ENCODE assay signal across 8 cellular contexts in the genomic region with DNA sequence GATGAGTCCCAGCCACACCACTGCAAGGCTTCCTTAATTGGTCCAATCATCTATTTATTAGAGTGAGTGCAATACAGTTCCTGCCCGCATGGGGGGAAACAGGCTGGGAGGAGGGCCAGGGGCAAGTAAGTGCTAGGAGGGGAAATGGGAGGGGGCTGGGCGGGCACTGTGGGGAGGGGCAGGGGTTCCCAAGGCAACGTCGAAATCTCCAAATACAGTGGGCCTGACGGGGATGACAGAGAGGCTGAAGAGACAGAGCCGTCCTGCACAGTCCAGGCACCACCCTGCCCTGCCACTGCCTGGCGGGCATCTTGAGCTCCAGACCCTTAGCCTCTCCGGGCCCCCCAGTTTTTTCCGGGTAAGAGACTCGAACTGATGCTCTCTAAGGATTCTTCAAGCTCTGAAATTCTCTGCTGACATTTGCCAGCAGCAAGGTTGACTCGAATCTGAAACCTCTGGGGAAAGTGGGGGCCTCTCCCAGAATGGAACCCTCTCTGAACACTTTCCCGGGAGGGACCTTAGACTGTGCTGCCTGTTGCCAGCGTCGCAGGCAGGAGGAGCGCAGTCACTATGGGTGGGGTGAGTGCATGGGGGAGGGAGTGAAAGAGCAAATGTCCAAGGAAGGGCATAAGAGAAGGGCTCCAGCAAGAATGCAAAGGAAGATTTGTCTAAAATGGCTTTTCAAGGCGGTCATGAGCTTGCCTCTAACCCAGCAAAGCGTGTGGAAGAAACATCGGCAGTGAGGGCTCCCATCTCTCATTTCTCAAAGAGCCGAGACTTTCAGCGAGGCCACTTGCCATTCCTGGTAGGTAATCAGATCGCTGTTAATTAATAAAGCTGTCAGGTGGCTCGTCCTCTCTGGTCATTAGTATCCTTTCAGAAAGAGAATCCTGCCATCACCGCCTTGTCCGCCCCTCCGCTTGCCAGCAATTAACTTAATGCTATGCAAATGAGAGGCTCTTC.
DNase-seq lines count a peak whose midpoint lies in the region; ATAC-seq and TF ChIP-seq lines count a peak whose summit lies in the region.

No MANE protein-coding gene starts in this region.

- no peaks in the 10 kb centered on the region for H3K9me2 ChIP-seq in PC-3 (replicated peaks; ENCODE audit: low read length)

- no peak overlapping the region for H3K4ac ChIP-seq in neuronal stem cell (ENCODE audit: low read length)

- no peaks in the 10 kb centered on the region for H4K20me1 ChIP-seq in PC-3 (ENCODE audit: low read length)

- DNase-seq in AG04450 (ENCODE audit: low read depth, low spot score) (no peak), PC-3 (peak; percentile 41), foreskin fibroblast (peak; percentile 29 to 65), neuronal stem cell (ENCODE audit: low spot score) (peak; percentile 41), thoracic aorta (ENCODE audit: low spot score) (no peak)
- peak; percentile 56 for DNase-seq in activated T-helper 2 cell treated with anti-CD3 and anti-CD28 coated beads, Interferon-gamma antibody, Interleukin-2, Interleukin-4, amounts not matched to agents 10 μg/mL and 5 μg/mL and 100 μg/mL, durations not matched to agents 14 hours and 24 hours and 36 hours (ENCODE audit: low spot score)

- peaks cover 2% of the 10 kb centered on the region for H3K27me3 ChIP-seq in AG04450 (ENCODE audit: control insufficient read depth, insufficient read depth, low read length)
- no peaks in the 10 kb centered on the region for H3K27me3 ChIP-seq in PC-3 (ENCODE audit: low read length)
- peaks cover 0 to 3% (median 0%) of the 10 kb centered on the region in 3 experiments for H3K27me3 ChIP-seq in neuronal stem cell (ENCODE audit: control insufficient read depth in 3 of 3, insufficient read depth in 3 of 3, low read depth in 1 of 3, low read length in 3 of 3)
- H3K27me3 ChIP-seq in thoracic aorta (replicated peaks; ENCODE audit: insufficient read depth) = no peaks in the 10 kb centered on the region

- no CpG with 5 or more reads among the region's 25 CpGs for WGBS in neuronal stem cell (ENCODE audit: extremely low coverage in 2 of 2, insufficient read length in 2 of 2, insufficient replicate concordance in 1 of 2), 2 donors

- H3K27me3 Mint-ChIP-seq in activated T-helper 2 cell treated with anti-CD3 and anti-CD28 coated beads, Interferon-gamma antibody, Interleukin-2, Interleukin-4, amounts not matched to agents 10 μg/mL and 5 μg/mL and 100 μg/mL, durations not matched to agents 14 hours and 24 hours and 36 hours (ENCODE audit: low read depth) = peaks cover 15% of the 10 kb centered on the region

- H3K79me1 ChIP-seq in neuronal stem cell (ENCODE audit: low read depth, low read length) = no peaks in the 10 kb centered on the region

- H3K4me3 Mint-ChIP-seq in activated T-helper 2 cell treated with anti-CD3 and anti-CD28 coated beads, Interferon-gamma antibody, Interleukin-2, Interleukin-4, amounts not matched to agents 10 μg/mL and 5 μg/mL and 100 μg/mL, durations not matched to agents 14 hours and 24 hours and 36 hours (ENCODE audit: low read depth) = peak overlapping the region; percentile 94

- peaks cover 17% of the 10 kb centered on the region for H3K36me3 Mint-ChIP-seq in activated T-helper 2 cell treated with anti-CD3 and anti-CD28 coated beads, Interferon-gamma antibody, Interleukin-2, Interleukin-4, amounts not matched to agents 10 μg/mL and 5 μg/mL and 100 μg/mL, durations not matched to agents 14 hours and 24 hours and 36 hours (ENCODE audit: low read depth)

- ATAC-seq in GM18508 (IDR thresholded peaks at IDR 0.05; ENCODE audit: insufficient read depth, unreplicated experiment) = peak; percentile 11
- ATAC-seq in HG03521 (IDR thresholded peaks at IDR 0.05; ENCODE audit: unreplicated experiment) = peak; percentile 41
- peak; percentile 76 for ATAC-seq in PC-3
- ATAC-seq in thoracic aorta (ENCODE audit: insufficient number of reproducible peaks, low FRiP score, low read depth) = peak; percentile 69

- H2AFZ ChIP-seq in PC-3 (ENCODE audit: low read length) (peak overlapping the region; percentile 99), neuronal stem cell (ENCODE audit: low read length) (peak overlapping the region; percentile 85)

- CTCF ChIA-PET in AG04450 (lab: Charles Lee) = interaction anchor here (0.6 to 1.5 kb wide), 13 partner anchors 9 to 194 kb away, joined by 3 to 8 read pairs (median 4); no protein-coding TSS in a partner anchor
- CTCF ChIA-PET in PC-3 (lab: Charles Lee) = interaction anchor here (0.5 to 1.0 kb wide), 2 partner anchors 414 to 461 kb away, joined by 3 to 5 read pairs; partner anchors contain the start of gene SETX

- peaks cover 24% of the 10 kb centered on the region for H3K4me1 Mint-ChIP-seq in activated T-helper 2 cell treated with anti-CD3 and anti-CD28 coated beads, Interferon-gamma antibody, Interleukin-2, Interleukin-4, amounts not matched to agents 10 μg/mL and 5 μg/mL and 100 μg/mL, durations not matched to agents 14 hours and 24 hours and 36 hours (ENCODE audit: low read depth)

- H3K4me1 ChIP-seq in PC-3 (ENCODE audit: insufficient read depth, low read length) = no peaks in the 10 kb centered on the region
- peaks cover 9 to 10% of the 10 kb centered on the region in 2 donors for H3K4me1 ChIP-seq in neuronal stem cell (ENCODE audit: control insufficient read depth in 2 of 2, insufficient read depth in 1 of 2, low read depth in 1 of 2, low read length in 2 of 2)
- H3K4me1 ChIP-seq in thoracic aorta (ENCODE audit: control insufficient read depth in 1 of 2, low read depth in 2 of 2) = peaks cover 3 to 11% of the 10 kb centered on the region in 2 donors

- peaks cover 8% of the 10 kb centered on the region for H3K9me3 Mint-ChIP-seq in activated T-helper 2 cell treated with anti-CD3 and anti-CD28 coated beads, Interferon-gamma antibody, Interleukin-2, Interleukin-4, amounts not matched to agents 10 μg/mL and 5 μg/mL and 100 μg/mL, durations not matched to agents 14 hours and 24 hours and 36 hours

- peak overlapping the region; percentile 75 for H3K4me3 ChIP-seq in AG04450 (ENCODE audit: low read depth, low read length)
- peak overlapping the region; percentile 91 for H3K4me3 ChIP-seq in PC-3 (ENCODE audit: low read length)
- H3K4me3 ChIP-seq in foreskin fibroblast (ENCODE audit: low read depth in 1 of 2, low read length in 2 of 2) = peak overlapping the region; percentile 63 to 74
- H3K4me3 ChIP-seq in neuronal stem cell (ENCODE audit: low read length in 2 of 2) = peak overlapping the region; percentile 47 to 81
- peak overlapping the region; percentile 95 for H3K4me3 ChIP-seq in thoracic aorta

- no peak overlapping the region for H2AK5ac ChIP-seq in neuronal stem cell (ENCODE audit: low read depth, low read length)

- peak overlapping the region; percentile 70 for H3K9ac ChIP-seq in PC-3 (ENCODE audit: low read length)
- no peak overlapping the region for H3K9ac ChIP-seq in neuronal stem cell (ENCODE audit: low read depth, low read length, poor library complexity)

- POLR2A ChIA-PET in AG04450 (lab: Yijun Ruan, JAX) = interaction anchor here (0.6 to 1.7 kb wide), 3 partner anchors 15 to 103 kb away, joined by 3 to 11 read pairs (median 5); partner anchors contain the start of genes DDX31 and GTF3C4
- POLR2A ChIA-PET in PC-3 (lab: Charles Lee; ENCODE audit: unreplicated experiment) = interaction anchor here (0.7 kb wide), 1 partner anchor 1880 kb away, joined by 4 read pairs; no protein-coding TSS in a partner anchor

- H3K27ac Mint-ChIP-seq in activated T-helper 2 cell treated with anti-CD3 and anti-CD28 coated beads, Interferon-gamma antibody, Interleukin-2, Interleukin-4, amounts not matched to agents 10 μg/mL and 5 μg/mL and 100 μg/mL, durations not matched to agents 14 hours and 24 hours and 36 hours = peak overlapping the region; percentile 97

- peak overlapping the region; percentile 61 for H3K27ac ChIP-seq in AG04450 (ENCODE audit: low read depth, low read length)
- H3K27ac ChIP-seq in PC-3 (ENCODE audit: low read length) = no peak overlapping the region
- no peak overlapping the region for H3K27ac ChIP-seq in neuronal stem cell (replicated peaks; ENCODE audit: low read length)
- peak overlapping the region; percentile 67 to 68 for H3K27ac ChIP-seq in thoracic aorta

- no peak overlapping the region for H3K23ac ChIP-seq in neuronal stem cell (ENCODE audit: low read depth, low read length, poor library complexity)

- intact Hi-C loops in PC-3 (cut with micrococcal nuclease) = no loop called here
- intact Hi-C loops in activated T-helper 2 cell treated with anti-CD3 and anti-CD28 coated beads, Interferon-gamma antibody, Interleukin-2, Interleukin-4, amounts not matched to agents 10 μg/mL and 5 μg/mL and 100 μg/mL, durations not matched to agents 14 hours and 24 hours and 36 hours (cut with micrococcal nuclease) = loop anchor here (2.0 kb wide), 1 partner anchor 96 kb away; no protein-coding TSS in a partner anchor

- no peak overlapping the region for H2BK12ac ChIP-seq in neuronal stem cell (ENCODE audit: low read length)

- peak overlapping the region; percentile 76 for H3K18ac ChIP-seq in neuronal stem cell (ENCODE audit: low read length)

- no peak overlapping the region for H3K14ac ChIP-seq in neuronal stem cell (ENCODE audit: low read length)

- no peak overlapping the region for H2BK5ac ChIP-seq in neuronal stem cell (ENCODE audit: low read length)

- peaks cover 20% of the 10 kb centered on the region for H3K9me3 ChIP-seq in AG04450 (ENCODE audit: control insufficient read depth, insufficient read depth, low read length)
- no peaks in the 10 kb centered on the region for H3K9me3 ChIP-seq in PC-3 (ENCODE audit: low read length)
- peaks cover 0 to 3% of the 10 kb centered on the region in 2 donors for H3K9me3 ChIP-seq in neuronal stem cell (replicated peaks in 1 of 2; ENCODE audit: control insufficient read depth in 2 of 2, insufficient read depth in 1 of 2, low read depth in 1 of 2, low read length in 2 of 2)
- H3K9me3 ChIP-seq in thoracic aorta = no peaks in the 10 kb centered on the region

- BruUV-seq in PC-3 (replicated peaks; lab: Mats Ljungman, UMichigan) = TSS peak; percentile 83

- H2BK15ac ChIP-seq in neuronal stem cell (ENCODE audit: low read length) = no peak overlapping the region

- H3K79me2 ChIP-seq in PC-3 (ENCODE audit: low read length) = no peaks in the 10 kb centered on the region

- H3F3A ChIP-seq in PC-3 (ENCODE audit: low read length, unreplicated experiment) = no peaks in the 10 kb centered on the region

- H3K36me3 ChIP-seq in PC-3 (ENCODE audit: low read depth, low read length) (no peaks in the 10 kb centered on the region), neuronal stem cell (replicated peaks in 1 of 2; ENCODE audit: control insufficient read depth in 2 of 2, insufficient read depth in 2 of 2, low read length in 2 of 2) (no peaks in the 10 kb centered on the region), thoracic aorta (no peaks in the 10 kb centered on the region)

- H4K91ac ChIP-seq in neuronal stem cell (ENCODE audit: low read depth, low read length, poor library complexity) = no peak overlapping the region

- H4K8ac ChIP-seq in neuronal stem cell (ENCODE audit: low read depth, low read length) = no peak overlapping the region

- H3K4me2 ChIP-seq in PC-3 (ENCODE audit: low read length) = peak overlapping the region; percentile 99
- H3K4me2 ChIP-seq in neuronal stem cell (ENCODE audit: insufficient read depth, low read length, poor library complexity, severe bottlenecking) = peak overlapping the region; percentile 92

- TF ChIP-seq CTCF in AG04450 (IDR thresholded peaks at IDR 0.05; ENCODE audit: low read depth, low read length) (peak; percentile 53), PC-3 (conservative IDR thresholded peaks at IDR 0.05; ENCODE audit: low read depth, low read length) (peak; percentile 40; the same call in 1 of the 2 replicates), foreskin fibroblast (IDR thresholded peaks at IDR 0.05; ENCODE audit: low read depth, low read length) (peak; percentile 29), thoracic aorta (IDR thresholded peaks at IDR 0.05) (peak; percentile 62)

- no peak overlapping the region for H2BK120ac ChIP-seq in neuronal stem cell (ENCODE audit: low read depth, low read length)

Comparison
In these comparisons a context has a peak if more than half of its experiments do, and no peak if none do; other contexts are left out.
1. DNase-seq: peak in PC-3 (single experiment), activated T-helper 2 cell treated with anti-CD3 and anti-CD28 coated beads, Interferon-gamma antibody, Interleukin-2, Interleukin-4, amounts not matched to agents 10 μg/mL and 5 μg/mL and 100 μg/mL, durations not matched to agents 14 hours and 24 hours and 36 hours (single experiment), foreskin fibroblast (2 of 2) and neuronal stem cell (single experiment); none in AG04450 (single experiment) and thoracic aorta (single experiment).
2. H3K27ac ChIP-seq: peak in AG04450 (single experiment) and thoracic aorta (2 of 2); none in PC-3 (single experiment) and neuronal stem cell (single experiment).
3. ATAC-seq: peak in every context shown above with its lines; median percentile 76 in PC-3; 69 in thoracic aorta; 41 in HG03521; 11 in GM18508.
4. Peak in every context shown above with its lines, with median percentiles within 50 percentile points of each other: H3K4me3 ChIP-seq and CTCF ChIP-seq.